ENCODE assay signal across 23 cellular contexts in the genomic region with DNA sequence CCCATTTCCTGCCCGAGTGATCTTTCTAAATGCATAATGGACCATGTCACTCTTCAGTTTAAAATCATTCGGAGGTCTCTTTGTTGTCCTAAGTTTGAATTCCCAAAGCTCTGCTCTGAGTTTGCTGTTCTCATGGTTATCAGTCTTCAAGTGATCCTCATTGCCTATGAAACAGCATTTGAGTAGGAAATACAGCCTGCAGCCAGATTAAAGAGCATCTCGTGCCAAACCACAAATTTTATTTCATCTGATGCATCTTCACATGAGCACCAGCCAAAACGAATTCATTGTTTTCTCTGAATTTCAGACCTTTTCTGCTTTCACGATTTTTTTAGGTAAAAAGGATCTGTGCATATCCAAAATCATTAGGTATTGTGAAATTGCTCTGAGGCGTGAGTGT.
"Had no signal": no experiment of that assay in that cellular context is flagged by ENCODE, and none has a peak within 500 bp of the region (broad histone marks: within the 10 kb centered on the region; RNA-seq: fewer than 3 reads in every experiment).

No MANE protein-coding gene starts in this region.

- H3K9me3 Mint-ChIP-seq: activated T-cell treated with anti-CD3 and anti-CD28 coated beads, Interleukin-2, amount 50 U/mL, for 24 hours; activated T-helper 17 cell treated with anti-CD3 and anti-CD28 coated beads, Interleukin-2, amount 50 U/mL, for 72 hours; nephron progenitor cell had no signal

- H3K4me3 ChIP-seq: esophagus muscularis mucosa, gastroesophageal sphincter, heart left ventricle, right lobe of liver, skin epidermis, transverse colon had no signal

- H3K27me3 Mint-ChIP-seq: activated T-cell treated with anti-CD3 and anti-CD28 coated beads, Interleukin-2, amount 50 U/mL, for 24 hours; stimulated activated naive B cell treated with anti-CD40 and anti-IgM and Interleukin-4, amounts not matched to agents 10 μg/mL and 1 μg/mL and 100 μg/mL, for 72 hours had no signal

- H3K4me1 Mint-ChIP-seq: activated T-helper 17 cell treated with anti-CD3 and anti-CD28 coated beads, Interleukin-2, amount 50 U/mL, for 72 hours; stimulated activated naive B cell treated with anti-CD40 and anti-IgM and Interleukin-4, amounts not matched to agents 10 μg/mL and 1 μg/mL and 100 μg/mL, for 72 hours had no signal

- H3K4me1 ChIP-seq: esophagus muscularis mucosa, gastroesophageal sphincter, heart left ventricle, right lobe of liver, transverse colon had no signal

- H3K27ac Mint-ChIP-seq: activated naive CD4-positive, alpha-beta T cell treated with anti-CD3 and anti-CD28 coated beads, Interleukin-2, amount 50 U/mL, for 72 hours; activated T-cell treated with anti-CD3 and anti-CD28 coated beads, Interleukin-2, amount 50 U/mL, for 24 hours; activated T-helper 17 cell treated with anti-CD3 and anti-CD28 coated beads, Interleukin-2, amount 50 U/mL, for 72 hours; brain; nephron progenitor cell; stimulated activated naive B cell treated with anti-CD40 and anti-IgM and Interleukin-4, amounts not matched to agents 10 μg/mL and 1 μg/mL and 100 μg/mL, for 72 hours had no signal

- H3K36me3 ChIP-seq: esophagus muscularis mucosa, gastroesophageal sphincter, heart left ventricle, right lobe of liver, transverse colon had no signal

- H3K9me3 ChIP-seq: esophagus muscularis mucosa, gastroesophageal sphincter, heart left ventricle, right lobe of liver, transverse colon had no signal

- H3K27ac ChIP-seq: esophagus muscularis mucosa, gastroesophageal sphincter, heart left ventricle, right lobe of liver, skin epidermis, transverse colon had no signal

- DNase-seq: activated CD4-positive, alpha-beta T cell treated with anti-CD3 and anti-CD28 coated beads, Interleukin-2, amount 50 U/mL, for 4 hours; activated CD8-positive, alpha-beta memory T cell treated with anti-CD3 and anti-CD28 coated beads for 24 hours; activated CD8-positive, alpha-beta memory T cell treated with anti-CD3 and anti-CD28 coated beads, Interleukin-2, amount 50 U/mL, for 4 hours; activated T-cell treated with anti-CD3 and anti-CD28 coated beads, Interleukin-2, amount 50 U/mL, for 24 hours; aorta; central memory CD4-positive, alpha-beta T cell; effector memory CD4-positive, alpha-beta T cell; heart left ventricle; left colon; mesenchymal stem cell; nephron progenitor cell; occipital lobe; posterior cingulate gyrus; right lobe of liver; stimulated activated naive B cell treated with anti-CD40 and anti-IgM and Interleukin-4, amounts not matched to agents 10 μg/mL and 1 μg/mL and 100 μg/mL, for 72 hours; T-helper 9 cell; transverse colon had no signal

- ATAC-seq: activated naive CD4-positive, alpha-beta T cell treated with anti-CD3 and anti-CD28 coated beads, Interleukin-2, amount 50 U/mL, for 72 hours; activated T-helper 17 cell treated with anti-CD3 and anti-CD28 coated beads, Interleukin-2, amount 50 U/mL, for 72 hours; gastroesophageal sphincter; heart left ventricle; left colon; right lobe of liver; stimulated activated naive B cell treated with anti-CD40 and anti-IgM and Interleukin-4, amounts not matched to agents 10 μg/mL and 1 μg/mL and 100 μg/mL, for 72 hours had no signal

- H3K27me3 ChIP-seq: esophagus muscularis mucosa, heart left ventricle, right lobe of liver, transverse colon had no signal

- H3K4me3 Mint-ChIP-seq: activated T-cell treated with anti-CD3 and anti-CD28 coated beads, Interleukin-2, amount 50 U/mL, for 24 hours; activated T-helper 17 cell treated with anti-CD3 and anti-CD28 coated beads, Interleukin-2, amount 50 U/mL, for 72 hours; brain; nephron progenitor cell; stimulated activated naive B cell treated with anti-CD40 and anti-IgM and Interleukin-4, amounts not matched to agents 10 μg/mL and 1 μg/mL and 100 μg/mL, for 72 hours had no signal

- H3K36me3 Mint-ChIP-seq: activated naive CD4-positive, alpha-beta T cell treated with anti-CD3 and anti-CD28 coated beads, Interleukin-2, amount 50 U/mL, for 72 hours; brain; stimulated activated naive B cell treated with anti-CD40 and anti-IgM and Interleukin-4, amounts not matched to agents 10 μg/mL and 1 μg/mL and 100 μg/mL, for 72 hours had no signal
